ENCODE assay signal across 2 cellular contexts in genomic region chr11:35998651-35999050, GRCh38.
TF ChIP-seq lines count a peak whose summit lies in the region.

No MANE protein-coding gene starts in this region.

TF ChIP-seq in GM23338, 12 proteins besides CTCF, POLR2A, EP300 and RAD21 (continued from another document):
- no peak for TF ChIP-seq ZNF114 (CRISPR knock-in tag; IDR thresholded peaks at IDR 0.05)
- TF ChIP-seq EZH2 (IDR thresholded peaks at IDR 0.05; ENCODE audit: low read depth, unreplicated experiment), result no peak
- no peak for TF ChIP-seq JUNB (IDR thresholded peaks at IDR 0.05; ENCODE audit: unreplicated experiment)
- no peak for TF ChIP-seq EZH2phosphoT487 (IDR thresholded peaks at IDR 0.05; ENCODE audit: unreplicated experiment)
- TF ChIP-seq ZNF462 (CRISPR knock-in tag; IDR thresholded peaks at IDR 0.05), result no peak
- TF ChIP-seq REST (IDR thresholded peaks at IDR 0.05; ENCODE audit: unreplicated experiment), result no peak
- TF ChIP-seq STAT1 (IDR thresholded peaks at IDR 0.05; ENCODE audit: unreplicated experiment), result no peak

TF ChIP-seq in HEK293, 187 proteins besides CTCF, POLR2A, EP300 and RAD21 (continued from another document):
- TF ChIP-seq PRDM4 (tag by site-specific recombination; IDR thresholded peaks at IDR 0.05) (no peak), REPIN1 (tag by site-specific recombination; IDR thresholded peaks at IDR 0.05; ENCODE audit: low read depth) (no peak), ZNF692 (tag by site-specific recombination; IDR thresholded peaks at IDR 0.05) (no peak)
